In the genomic region with DNA sequence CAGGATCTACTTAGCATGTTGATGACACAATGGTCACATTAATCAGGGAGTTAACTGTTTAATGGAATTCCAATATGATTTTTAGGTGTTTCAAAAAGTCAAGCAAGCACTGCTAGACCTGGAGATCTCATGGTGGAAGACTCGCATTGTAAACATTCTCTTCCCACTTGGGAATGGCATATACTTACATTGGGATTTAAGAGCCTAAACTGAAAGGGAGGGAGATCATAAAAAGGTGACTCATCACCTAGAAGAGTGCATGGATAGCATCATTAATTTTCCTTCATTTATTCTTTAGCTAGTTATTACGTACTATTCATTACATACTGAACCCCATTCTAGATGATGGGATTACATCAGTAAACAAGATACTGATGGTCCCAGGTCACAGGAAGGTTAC, we compare ENCODE assay signal across 29 cellular contexts.
"Had no signal": no experiment of that assay in that cellular context is flagged by ENCODE, and none has a peak within 500 bp of the region (broad histone marks: within the 10 kb centered on the region; RNA-seq: fewer than 3 reads in every experiment).

No MANE protein-coding gene starts in this region.

- DNase-seq: naive thymus-derived CD8-positive, alpha-beta T cell; nephron progenitor cell; occipital lobe; ovary; posterior cingulate gyrus; psoas muscle; right cardiac atrium; spleen; stimulated activated CD4-positive, alpha-beta T cell treated with anti-CD3 and anti-CD28 coated beads, Interleukin-12 subunit alpha, Interleukin-12 subunit beta, amount 100 ng/mL, for 4 hours; stimulated activated CD4-positive, alpha-beta T cell treated with anti-CD3 and anti-CD28 coated beads, Interleukin-1b, Interleukin-23, amount 100 ng/mL, for 48 hours; stimulated activated CD4-positive, alpha-beta T cell treated with anti-CD3 and anti-CD28 coated beads, Interleukin-4, amount 100 ng/mL, for 1 hour; stimulated activated CD4-positive, alpha-beta T cell treated with anti-CD3 and anti-CD28 coated beads, Interleukin-4, amount 100 ng/mL, for 4 hours; stimulated activated CD8-positive, alpha-beta memory T cell treated with anti-CD3 and anti-CD28 coated beads, Interleukin-4, amount 100 ng/mL, for 48 hours; stimulated activated naive CD4-positive, alpha-beta T cell; stimulated activated naive CD8-positive, alpha-beta T cell treated with anti-CD3 and anti-CD28 coated beads, Interleukin-15, amount 100 ng/mL, for 72 hours; stimulated activated naive CD8-positive, alpha-beta T cell treated with anti-CD3 and anti-CD28 coated beads, Interleukin-15, Interleukin-2, amounts not matched to agents 100 U/mL and 50 U/mL, for 24 hours; substantia nigra; testis; tibial artery; transverse colon; upper lobe of right lung; uterus had no signal

- H3K9ac ChIP-seq: parathyroid adenoma had no signal

- ATAC-seq: naive thymus-derived CD8-positive, alpha-beta T cell; natural killer cell treated with Interleukin-12 subunit alpha and Interleukin-12 subunit beta and Interleukin-15 and Interleukin-18, amount 100 ng/mL, for 72 hours; psoas muscle; right cardiac atrium; sciatic nerve; stimulated activated memory B cell treated with anti-CD40 and anti-IgM and Interleukin-4, amounts not matched to agents 10 μg/mL and 1 μg/mL and 100 μg/mL, for 72 hours; stimulated activated naive CD8-positive, alpha-beta T cell treated with anti-CD3 and anti-CD28 coated beads, Interleukin-15, amount 100 ng/mL, for 72 hours; stimulated activated naive CD8-positive, alpha-beta T cell treated with anti-CD3 and anti-CD28 coated beads, Interleukin-15, Interleukin-2, amounts not matched to agents 100 U/mL and 50 U/mL, for 24 hours; upper lobe of right lung had no signal

- H3K27ac ChIP-seq: ovary, parathyroid adenoma, psoas muscle, skin epidermis, suprapubic skin, testis, tibial artery, transverse colon, upper lobe of right lung, uterus had no signal

- H2AFZ ChIP-seq: parathyroid adenoma had no signal

- H3K4me3 ChIP-seq: ovary, psoas muscle, skin epidermis, smooth muscle cell, spleen, suprapubic skin, testis, tibial artery, transverse colon, upper lobe of right lung, uterus had no signal

- H3K27me3 ChIP-seq: ovary, spleen, suprapubic skin, testis, tibial artery, transverse colon, upper lobe of right lung, uterus had no signal

- H3K36me3 ChIP-seq: ovary, suprapubic skin, tibial artery, transverse colon, upper lobe of right lung, uterus had no signal

- H3K4me1 ChIP-seq: parathyroid adenoma, psoas muscle, spleen, suprapubic skin, testis, transverse colon, upper lobe of right lung, uterus had no signal

- H3K9me3 ChIP-seq: ovary, psoas muscle, spleen, suprapubic skin, testis, tibial artery, transverse colon, upper lobe of right lung, uterus had no signal

- H3K4me2 ChIP-seq: smooth muscle cell had no signal
